ENCODE assay signal across 8 cellular contexts in genomic region chr16:4176794-4177438, GRCh38.
DNase-seq lines count a peak whose midpoint lies in the region; ATAC-seq and TF ChIP-seq lines count a peak whose summit lies in the region.

No MANE protein-coding gene starts in this region.

- TF ChIP-seq CTCF in fibroblast of mammary gland (conservative IDR thresholded peaks at IDR 0.05; ENCODE audit: control insufficient read depth, insufficient read depth, low read depth, low read length): no peak

- ATAC-seq in GM21619 (IDR thresholded peaks at IDR 0.05; ENCODE audit: unreplicated experiment) (peak; percentile 84), HG02870 (IDR thresholded peaks at IDR 0.05; ENCODE audit: unreplicated experiment) (no peak), HG03045 (IDR thresholded peaks at IDR 0.05; ENCODE audit: unreplicated experiment) (no peak), GM18519 (IDR thresholded peaks at IDR 0.05; ENCODE audit: low FRiP score, unreplicated experiment) (no peak), HG02973 (IDR thresholded peaks at IDR 0.05; ENCODE audit: unreplicated experiment) (no peak)

- DNase-seq in AG08396 (ENCODE audit: low spot score) (peak; percentile 52), NCI-H345 treated with DMSO at 0.1 percent for 48 hours (lab: John Stamatoyannopoulos, UW; ENCODE audit: unreplicated experiment) (peak; percentile 8), fibroblast of mammary gland (ENCODE audit: low read depth) (peak; percentile 70)

- no peak overlapping the region for H3K4me3 ChIP-seq in fibroblast of mammary gland (ENCODE audit: control insufficient read depth, low read depth, low read length)

Comparison
In these comparisons a context has a peak if more than half of its experiments do, and no peak if none do; other contexts are left out.
1. DNase-seq: peak in every context shown above with its lines; median percentile 70 in fibroblast of mammary gland; 52 in AG08396; 8 in NCI-H345 treated with DMSO at 0.1 percent for 48 hours.